Comparison of ENCODE assay signal across 25 cellular contexts in the genomic region with DNA sequence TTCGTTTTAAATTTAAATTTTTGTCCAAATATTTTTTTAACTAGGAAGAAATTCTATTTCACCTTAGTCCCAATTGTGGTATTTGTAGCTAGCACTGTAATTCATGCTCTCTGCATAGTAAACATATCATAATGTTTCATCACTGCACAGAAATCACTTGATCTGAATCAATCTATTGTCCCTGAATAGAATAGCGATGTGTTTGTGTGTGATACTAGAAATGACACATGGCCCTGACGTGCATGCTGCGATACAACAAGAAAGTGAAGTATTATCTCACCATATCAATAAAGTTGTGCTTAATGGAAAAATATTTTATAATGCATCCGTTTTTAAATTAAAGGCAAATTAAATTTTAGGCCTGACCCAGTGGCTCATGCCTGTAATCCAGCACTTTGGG. TPM values are rescaled to one million over a fixed set of nuclear protein-coding genes. Genes with fewer than 3 reads are reported as not detected.
DNase-seq lines count a peak whose midpoint lies in the region; ATAC-seq lines count a peak whose summit lies in the region.
"Had no signal": no experiment of that assay in that cellular context is flagged by ENCODE, and none has a peak within 500 bp of the region (broad histone marks: within the 10 kb centered on the region; RNA-seq: fewer than 3 reads in every experiment).

No MANE protein-coding gene starts in this region.

- peak; percentile 96 for DNase-seq in COLO829 (ENCODE audit: low spot score)
- peak in 7 of 49 donors; percentile 4 to 44 (median 18) for DNase-seq in substantia nigra (lab: John Stamatoyannopoulos, UW)
- DNase-seq in AG08395 (ENCODE audit: low spot score) = no peak
- DNase-seq in HUDEP-2 (lab: John Stamatoyannopoulos, UW; ENCODE audit: unreplicated experiment in 76 of 76) = no peak
- DNase-seq in kidney glomerular epithelial cell (lab: John Stamatoyannopoulos, UW) = no peak
- DNase-seq in left lobe of liver (ENCODE audit: low spot score) = no peak
- DNase-seq: 8988T; ACHN; CD4-positive, CD25-positive, alpha-beta regulatory T cell; COR-L47; DMS53; GOT3; HFFc6; MM.1S; NCI-H1694; NCI-H2029 treated with DMSO at 0.1 percent for 48 hours; NCI-H446 treated with DMSO at 0.1 percent for 48 hours; NCI-H526 treated with DMSO at 0.1 percent for 48 hours; Right ventricle myocardium superior; RPMI8226 had no signal

- ATAC-seq in left lobe of liver = no peak

- H3K27ac ChIP-seq in cingulate gyrus (ENCODE audit: low read depth, low read length) = peak overlapping the region; percentile 70
- H3K27ac ChIP-seq in layer of hippocampus (ENCODE audit: low read depth, low read length) = peak overlapping the region; percentile 69
- H3K27ac ChIP-seq in substantia nigra (ENCODE audit: low read depth, low read length, poor library complexity, severe bottlenecking) = peak overlapping the region; percentile 80
- H3K27ac ChIP-seq: BLaER1, KMS-11, SJSA1 had no signal

- no peaks in the 10 kb centered on the region for H3K27me3 ChIP-seq in layer of hippocampus (ENCODE audit: control insufficient read depth, insufficient read depth, low read length)
- H3K27me3 ChIP-seq: BLaER1, SJSA1 had no signal

RNA-seq across cellular contexts. Expression of a gene that starts 10.0 kb away (rescaled TPM):
- 16.4 TPM for total RNA-seq in left lobe of liver

RNA-seq across cellular contexts. Expression of a gene that starts 50.3 kb away (rescaled TPM):
- 16.2 TPM for total RNA-seq in left lobe of liver

RNA-seq across cellular contexts. Expression of a gene that starts 58.5 kb away (rescaled TPM):
- 6.7 TPM for total RNA-seq in left lobe of liver
